1 cellular context compared by ENCODE assay signal in the genomic region with DNA sequence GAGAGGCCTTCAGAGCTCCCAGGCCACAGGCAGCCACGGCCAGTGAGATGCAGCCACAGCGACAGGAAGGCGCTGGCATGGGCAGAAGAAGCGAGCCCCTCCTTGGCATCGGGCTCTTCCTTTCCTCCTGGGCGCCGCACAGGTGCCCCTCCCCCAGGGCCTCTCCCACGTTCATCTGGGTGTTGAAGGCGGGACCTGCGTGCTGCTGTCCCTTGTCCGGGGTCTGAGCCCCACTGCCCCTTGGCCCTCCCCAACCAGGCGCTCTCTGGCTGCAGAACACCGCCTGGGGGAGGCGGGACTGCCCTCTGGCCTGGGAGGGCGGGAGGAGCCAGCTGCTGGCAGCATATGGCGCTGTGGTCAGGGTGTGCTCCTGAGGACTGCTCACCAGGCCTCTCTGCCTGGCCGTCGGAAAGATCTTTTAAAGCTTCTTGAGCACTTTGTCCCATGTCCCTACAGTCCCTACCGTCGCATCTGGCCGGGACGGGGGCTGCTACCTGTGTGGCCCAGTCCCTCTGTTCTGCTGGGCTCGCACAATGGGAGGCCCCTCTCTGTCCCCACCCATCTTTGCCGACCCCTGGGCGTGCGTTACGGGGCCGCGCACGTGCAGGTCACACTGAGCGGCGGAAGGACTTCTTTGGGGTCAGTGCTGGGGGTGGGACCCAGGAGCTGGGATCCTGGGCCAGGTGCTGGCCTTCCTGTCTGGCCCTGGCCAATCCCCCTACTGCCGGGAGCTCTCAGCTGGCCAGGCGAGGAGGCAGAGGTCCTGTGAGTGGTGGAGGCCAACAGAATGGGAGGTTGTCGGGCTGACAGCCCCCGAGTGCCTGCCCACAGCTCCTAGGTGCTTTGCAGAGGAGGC.
TF ChIP-seq lines count a peak whose summit lies in the region.

No MANE protein-coding gene starts in this region.

TF ChIP-seq in IMR-90, 13 proteins besides CTCF, POLR2A, EP300 and RAD21:
- TF ChIP-seq RCOR1 (IDR thresholded peaks at IDR 0.05; ENCODE audit: insufficient replicate concordance, low read length), result no peak
- TF ChIP-seq, protein P1, sequence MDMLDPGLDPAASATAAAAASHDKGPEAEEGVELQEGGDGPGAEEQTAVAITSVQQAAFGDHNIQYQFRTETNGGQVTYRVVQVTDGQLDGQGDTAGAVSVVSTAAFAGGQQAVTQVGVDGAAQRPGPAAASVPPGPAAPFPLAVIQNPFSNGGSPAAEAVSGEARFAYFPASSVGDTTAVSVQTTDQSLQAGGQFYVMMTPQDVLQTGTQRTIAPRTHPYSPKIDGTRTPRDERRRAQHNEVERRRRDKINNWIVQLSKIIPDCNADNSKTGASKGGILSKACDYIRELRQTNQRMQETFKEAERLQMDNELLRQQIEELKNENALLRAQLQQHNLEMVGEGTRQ (IDR thresholded peaks at IDR 0.05; ENCODE audit: low read depth, low read length), result no peak
- TF ChIP-seq BHLHE40 (IDR thresholded peaks at IDR 0.05; ENCODE audit: low read depth, low read length), result no peak
- TF ChIP-seq MXI1 (IDR thresholded peaks at IDR 0.05; ENCODE audit: borderline replicate concordance, low read depth, low read length), result no peak
- TF ChIP-seq MAZ (IDR thresholded peaks at IDR 0.05; ENCODE audit: borderline replicate concordance, low read depth, low read length), result no peak
- TF ChIP-seq SMC3 (IDR thresholded peaks at IDR 0.05; ENCODE audit: low read depth, low read length), result no peak
- TF ChIP-seq, protein P2, sequence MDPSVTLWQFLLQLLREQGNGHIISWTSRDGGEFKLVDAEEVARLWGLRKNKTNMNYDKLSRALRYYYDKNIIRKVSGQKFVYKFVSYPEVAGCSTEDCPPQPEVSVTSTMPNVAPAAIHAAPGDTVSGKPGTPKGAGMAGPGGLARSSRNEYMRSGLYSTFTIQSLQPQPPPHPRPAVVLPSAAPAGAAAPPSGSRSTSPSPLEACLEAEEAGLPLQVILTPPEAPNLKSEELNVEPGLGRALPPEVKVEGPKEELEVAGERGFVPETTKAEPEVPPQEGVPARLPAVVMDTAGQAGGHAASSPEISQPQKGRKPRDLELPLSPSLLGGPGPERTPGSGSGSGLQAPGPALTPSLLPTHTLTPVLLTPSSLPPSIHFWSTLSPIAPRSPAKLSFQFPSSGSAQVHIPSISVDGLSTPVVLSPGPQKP (IDR thresholded peaks at IDR 0.05; ENCODE audit: borderline replicate concordance, low read depth, low read length), result no peak
- no peak for TF ChIP-seq CHD1 (IDR thresholded peaks at IDR 0.05; ENCODE audit: low read depth, low read length)
- TF ChIP-seq RFX5 (IDR thresholded peaks at IDR 0.05; ENCODE audit: low read depth, low read length), result no peak
- TF ChIP-seq FOS (IDR thresholded peaks at IDR 0.05; ENCODE audit: low read depth, low read length), result no peak
- no peak for TF ChIP-seq NFE2L2 (IDR thresholded peaks at IDR 0.05; ENCODE audit: low read depth, low read length)
- TF ChIP-seq CEBPB (IDR thresholded peaks at IDR 0.05; ENCODE audit: low read depth, low read length), result no peak
- TF ChIP-seq MAFK (IDR thresholded peaks at IDR 0.05; ENCODE audit: low read depth, low read length), result no peak
